In the genomic region with DNA sequence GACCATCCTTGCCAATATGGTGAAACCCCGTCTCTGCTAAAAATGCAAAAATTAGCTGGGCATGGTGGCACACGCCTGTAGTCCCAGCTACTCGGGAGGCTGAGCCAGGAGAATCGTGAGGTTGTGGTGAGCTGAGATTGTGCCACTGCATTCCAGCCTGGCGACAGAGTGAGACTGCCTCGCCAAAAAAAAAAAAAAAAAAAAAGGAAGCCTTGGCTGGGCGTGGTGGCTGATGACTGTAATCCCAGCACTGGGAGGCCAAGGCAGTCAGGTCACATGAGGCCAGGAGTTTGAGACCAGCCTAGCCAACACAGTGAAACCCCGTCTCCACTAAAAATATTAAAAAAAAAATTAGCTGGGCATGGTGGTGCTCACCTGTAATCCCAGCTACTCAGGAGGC, we compare ENCODE assay signal across 7 cellular contexts. TPM values are rescaled to one million over a fixed set of nuclear protein-coding genes. Genes with fewer than 3 reads are reported as not detected.
DNase-seq lines count a peak whose midpoint lies in the region; TF ChIP-seq lines count a peak whose summit lies in the region.
"Not testable (repeated sequence)": the region's sequence is repeated elsewhere in the genome, so short reads cannot be mapped to it uniquely, and the experiment has no call there.

No MANE protein-coding gene starts in this region.

- not testable (repeated sequence) for H3K4me2 ChIP-seq in fibroblast of lung (ENCODE audit: extremely low read depth, insufficient read depth, low read length)

- not testable (repeated sequence) for H3K9ac ChIP-seq in fibroblast of lung (ENCODE audit: insufficient read depth, low read length)

- not testable (repeated sequence) for H4K20me1 ChIP-seq in fibroblast of lung (ENCODE audit: control insufficient read depth, extremely low read depth, insufficient read depth, low read length)

- H2AFZ ChIP-seq in fibroblast of lung (ENCODE audit: low read length) = not testable (repeated sequence)

- peaks cover 87% of the 10 kb centered on the region for H3K79me2 ChIP-seq in fibroblast of lung (ENCODE audit: control insufficient read depth, insufficient read depth, low read length)

- not testable (repeated sequence) for H3K27me3 ChIP-seq in brain microvascular endothelial cell (replicated peaks); fibroblast of lung (ENCODE audit: control insufficient read depth, insufficient read depth, low read length); left ventricle myocardium inferior (ENCODE audit: low read depth)

- H3K36me3 ChIP-seq in brain microvascular endothelial cell (replicated peaks); fibroblast of lung (ENCODE audit: control insufficient read depth, insufficient read depth, low read length): not testable (repeated sequence)
- peaks cover 11% of the 10 kb centered on the region for H3K36me3 ChIP-seq in left ventricle myocardium inferior

- CTCF ChIA-PET in RWPE1 (lab: Yijun Ruan, JAX) = interaction anchor here (0.6 kb wide), 1 partner anchor 405 kb away, joined by 4 read pairs; no protein-coding TSS in a partner anchor

- H3K9me3 ChIP-seq in fibroblast of lung (ENCODE audit: control insufficient read depth, insufficient read depth, low read depth, low read length); left ventricle myocardium inferior (replicated peaks): not testable (repeated sequence)

- not testable (repeated sequence) for TF ChIP-seq RAD21 in Ishikawa (IDR thresholded peaks at IDR 0.05; ENCODE audit: low read depth)

- intact Hi-C loops in left ventricle myocardium inferior (cut with micrococcal nuclease) = not testable (repeated sequence)

- TF ChIP-seq EP300 in Ishikawa (IDR thresholded peaks at IDR 0.05; ENCODE audit: borderline replicate concordance) = not testable (repeated sequence)

- H3K4me1 ChIP-seq in fibroblast of lung (ENCODE audit: control insufficient read depth, extremely low read depth, insufficient read depth, low read length) = not testable (repeated sequence)
- H3K4me1 ChIP-seq in left ventricle myocardium inferior = peaks cover 23% of the 10 kb centered on the region

- POLR2A ChIA-PET in RWPE1 (lab: Yijun Ruan, JAX; ENCODE audit: low non-redundant PET) = not testable (repeated sequence)

- peak; percentile 69 for DNase-seq in EL
- not testable (repeated sequence) for DNase-seq in RWPE1 (ENCODE audit: low spot score); left ventricle myocardium inferior
- peak; percentile 10 for DNase-seq in brain microvascular endothelial cell
- DNase-seq in fibroblast of lung (ENCODE audit: low read depth in 2 of 2) = peak; percentile 18 to 27
- DNase-seq in myocyte (ENCODE audit: low read depth) = peak; percentile 25

- in situ Hi-C loops in brain microvascular endothelial cell (cut with HindIII; ENCODE audit: low pct_ligation_motif_present, low sequenced_read_pairs) = not testable (repeated sequence)

- H3K4me3 ChIP-seq in brain microvascular endothelial cell (ENCODE audit: low read depth, low read length); fibroblast of lung (replicated peaks in 1 of 4; ENCODE audit: control extremely low read depth in 1 of 4, insufficient read depth in 1 of 4, low read depth in 3 of 4, low read length in 4 of 4); left ventricle myocardium inferior: not testable (repeated sequence)

- peak overlapping the region; percentile 56 for H3K27ac ChIP-seq in RWPE1
- peak overlapping the region; percentile 16 for H3K27ac ChIP-seq in brain microvascular endothelial cell
- not testable (repeated sequence) for H3K27ac ChIP-seq in fibroblast of lung (ENCODE audit: insufficient read depth, low read length)
- peak overlapping the region; percentile 18 for H3K27ac ChIP-seq in left ventricle myocardium inferior (replicated peaks)

- TF ChIP-seq CTCF in RWPE1 (conservative IDR thresholded peaks at IDR 0.05; ENCODE audit: low read depth); brain microvascular endothelial cell (IDR thresholded peaks at IDR 0.05; ENCODE audit: low read depth, low read length, missing control alignments); fibroblast of lung (conservative IDR thresholded peaks at IDR 0.05 in 1 of 2, IDR thresholded peaks at IDR 0.05 in 1 of 2; ENCODE audit: low read depth in 1 of 2, low read length in 2 of 2); left ventricle myocardium inferior (IDR thresholded peaks at IDR 0.05; ENCODE audit: borderline replicate concordance): not testable (repeated sequence)

TF ChIP-seq in Ishikawa, 13 proteins besides CTCF, POLR2A, EP300 and RAD21:
- TF ChIP-seq, protein P1, sequence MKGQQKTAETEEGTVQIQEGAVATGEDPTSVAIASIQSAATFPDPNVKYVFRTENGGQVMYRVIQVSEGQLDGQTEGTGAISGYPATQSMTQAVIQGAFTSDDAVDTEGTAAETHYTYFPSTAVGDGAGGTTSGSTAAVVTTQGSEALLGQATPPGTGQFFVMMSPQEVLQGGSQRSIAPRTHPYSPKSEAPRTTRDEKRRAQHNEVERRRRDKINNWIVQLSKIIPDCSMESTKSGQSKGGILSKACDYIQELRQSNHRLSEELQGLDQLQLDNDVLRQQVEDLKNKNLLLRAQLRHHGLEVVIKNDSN (IDR thresholded peaks at IDR 0.05) = peak; percentile 36; the same call in 1 of the 2 replicates
- TF ChIP-seq TEAD4 (IDR thresholded peaks at IDR 0.05) = peak; percentile 32; the same call in 1 of the 2 replicates

RNA-seq across cellular contexts. Expression of gene CLUH, which starts 52.2 kb away (rescaled TPM):
- total RNA-seq in fibroblast of lung (28.2 and 29.4 TPM in 2 replicates), left ventricle myocardium inferior (181 TPM), myocyte (66.1 and 70.2 TPM in 2 replicates)
- 10.5 and 19.2 TPM in 2 replicates for polyA plus RNA-seq in fibroblast of lung
- polyA plus RNA-seq in fibroblast of lung (2012) = 24.1 and 40.5 TPM in 2 replicates
- 23.8 and 41.2 TPM in 2 replicates for polyA minus RNA-seq in fibroblast of lung (ENCODE audit: low replicate concordance)
- polyA plus RNA-seq in myocyte (2012) = 36.2 TPM
